Comparison of ENCODE assay signal across 25 cellular contexts in genomic region chr6:50333696-50334095, GRCh38.
"Had no signal": no experiment of that assay in that cellular context is flagged by ENCODE, and none has a peak within 500 bp of the region (broad histone marks: within the 10 kb centered on the region; RNA-seq: fewer than 3 reads in every experiment).

No MANE protein-coding gene starts in this region.

- H3K27me3 ChIP-seq: ascending aorta, colonic mucosa, gastrocnemius medialis, heart left ventricle had no signal

- ATAC-seq: activated CD4-positive, alpha-beta T cell treated with anti-CD3 and anti-CD28 coated beads for 36 hours; activated naive CD4-positive, alpha-beta T cell treated with anti-CD3 and anti-CD28 coated beads, Interleukin-2, amount 50 U/mL, for 72 hours; activated T-cell treated with anti-CD3 and anti-CD28 coated beads, Interleukin-2, amount 50 U/mL, for 72 hours; esophagus mucosa; gastrocnemius medialis; heart left ventricle had no signal

- H3K4me3 ChIP-seq: ascending aorta, colonic mucosa, gastrocnemius medialis, heart left ventricle had no signal

- DNase-seq: activated CD4-positive, alpha-beta memory T cell treated with anti-CD3 and anti-CD28 coated beads, Interleukin-2, amount 10 ng/mL, durations not matched to agents 7 days and 5 days; activated CD4-positive, alpha-beta T cell treated with anti-CD3 and anti-CD28 coated beads for 36 hours; activated CD4-positive, alpha-beta T cell treated with anti-CD3 and anti-CD28 coated beads, Interleukin-2, amount 10 ng/mL, durations not matched to agents 24 days and 14 days; activated CD4-positive, CD25-positive, alpha-beta regulatory T cell; activated CD4-positive, CD25-positive, alpha-beta regulatory T cell treated with anti-CD3 and anti-CD28 coated beads, Interleukin-2, amount 50 U/mL, for 72 hours; activated CD8-positive, alpha-beta memory T cell treated with anti-CD3 and anti-CD28 coated beads, Interleukin-2, amount 50 U/mL, for 48 hours; activated gamma-delta T cell; activated naive CD4-positive, alpha-beta T cell; activated naive CD4-positive, alpha-beta T cell treated with anti-CD3 and anti-CD28 coated beads, Interleukin-2, amount 10 ng/mL, durations not matched to agents 7 days and 5 days; activated naive CD8-positive, alpha-beta T cell treated with anti-CD3 and anti-CD28 coated beads, Interleukin-2, amount 10 ng/mL, durations not matched to agents 7 days and 5 days; activated T-cell treated with anti-CD3 and anti-CD28 coated beads for 4 hours; activated T-cell treated with anti-CD3 and anti-CD28 coated beads, Interleukin-2, amount 50 U/mL, for 24 hours; activated T-cell treated with anti-CD3 and anti-CD28 coated beads, Interleukin-2, amount 50 U/mL, for 72 hours; caudate nucleus; cerebellar nuclear complex; colonic mucosa; effector CD8-positive, alpha-beta T cell; foreskin fibroblast; gastrocnemius medialis; glutamatergic neuron; heart left ventricle; T-helper 2 cell had no signal

- H3K27ac ChIP-seq: ascending aorta, colonic mucosa, gastrocnemius medialis, heart left ventricle had no signal

- H3K4me1 ChIP-seq: ascending aorta, colonic mucosa, gastrocnemius medialis, heart left ventricle had no signal

- H3K9me3 ChIP-seq: ascending aorta, colonic mucosa, gastrocnemius medialis, heart left ventricle had no signal

- H3K36me3 ChIP-seq: ascending aorta, colonic mucosa, gastrocnemius medialis, heart left ventricle had no signal
